Comparison of ENCODE assay signal across 8 cellular contexts in the genomic region with DNA sequence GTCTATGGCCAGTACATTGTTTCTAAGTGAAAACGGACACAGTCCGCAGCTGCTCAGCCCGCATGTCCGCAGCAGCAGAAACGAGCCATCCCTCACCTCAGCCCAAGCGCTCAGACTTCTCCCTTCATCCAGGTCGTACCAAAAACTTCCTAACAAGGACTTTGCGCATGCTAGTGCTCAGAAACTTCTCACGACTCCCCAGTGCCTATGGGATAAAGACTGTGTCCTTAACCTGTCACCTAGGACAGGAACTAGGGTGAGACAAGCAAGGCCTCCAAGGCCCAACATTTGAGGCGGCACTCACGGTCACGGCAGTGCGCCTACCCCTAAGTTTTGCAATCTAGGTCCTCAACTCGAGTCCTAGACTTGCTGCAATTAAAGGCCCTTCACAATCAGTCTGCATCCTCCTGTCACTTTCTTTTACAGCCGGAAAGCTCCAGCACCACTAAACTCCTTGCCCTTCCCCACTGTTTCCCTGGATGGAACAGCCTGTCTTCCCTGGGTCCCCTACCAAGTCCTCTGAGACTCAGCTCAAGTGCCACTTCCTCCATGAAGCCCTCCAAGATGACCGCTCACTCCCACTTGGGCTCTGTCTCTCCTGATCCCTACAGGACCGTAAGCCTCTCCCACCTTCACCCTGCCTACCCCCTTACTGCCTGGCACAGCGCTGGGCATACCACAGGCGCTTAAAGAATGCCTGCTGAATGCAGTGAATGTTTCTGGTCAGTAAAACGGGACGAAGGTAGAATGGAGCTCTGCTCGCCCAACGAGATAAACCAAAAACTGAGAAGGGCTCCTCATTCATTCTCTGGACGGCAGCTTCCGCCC. TPM values are rescaled to one million over a fixed set of nuclear protein-coding genes. Genes with fewer than 3 reads are reported as not detected.
DNase-seq lines count a peak whose midpoint lies in the region; ATAC-seq lines count a peak whose summit lies in the region.

No MANE protein-coding gene starts in this region.

- peaks cover 2% of the 10 kb centered on the region for H3K36me3 ChIP-seq in SJCRH30
- no peaks in the 10 kb centered on the region for H3K36me3 ChIP-seq in esophagus (ENCODE audit: control insufficient read depth in 2 of 2, insufficient read depth in 2 of 2, low read length in 1 of 2)
- H3K36me3 ChIP-seq in neuron (ENCODE audit: insufficient read depth, low read length), result no peaks in the 10 kb centered on the region

- peak overlapping the region; percentile 87 for H2AFZ ChIP-seq in neuron (ENCODE audit: low read depth, low read length)

- peaks cover 16% of the 10 kb centered on the region for H3K36me3 Mint-ChIP-seq in activated naive CD4-positive, alpha-beta T cell treated with anti-CD3 and anti-CD28 coated beads, Interleukin-2, amount 10 ng/mL, durations not matched to agents 7 days and 5 days

- H3K27me3 ChIP-seq in SJCRH30 (no peaks in the 10 kb centered on the region), esophagus (ENCODE audit: control insufficient read depth in 1 of 2, insufficient read depth in 2 of 2, low read length in 2 of 2) (no peaks in the 10 kb centered on the region), neuron (ENCODE audit: insufficient read depth, low read length) (no peaks in the 10 kb centered on the region)

- H3K27ac Mint-ChIP-seq in activated naive CD4-positive, alpha-beta T cell treated with anti-CD3 and anti-CD28 coated beads, Interleukin-2, amount 10 ng/mL, durations not matched to agents 7 days and 5 days, result peak overlapping the region; percentile 79

- H3K27ac ChIP-seq in SJCRH30, result peak overlapping the region; percentile 90
- peak overlapping the region in 1 of 2 donors; percentile 18 for H3K27ac ChIP-seq in esophagus (ENCODE audit: low read depth in 2 of 2, low read length in 1 of 2)

- DNase-seq in activated naive CD4-positive, alpha-beta T cell treated with anti-CD3 and anti-CD28 coated beads, Interleukin-2, amount 10 ng/mL, durations not matched to agents 7 days and 5 days, result no peak
- no peak for DNase-seq in activated naive CD4-positive, alpha-beta T cell treated with Interleukin-2 at 50 U/mL for 16 hours
- DNase-seq in SJCRH30 (peak; percentile 42 to 50), NCI-H2196 treated with DMSO at 0.1 percent for 48 hours (lab: John Stamatoyannopoulos, UW; ENCODE audit: unreplicated experiment) (no peak), NCI-H1048 (lab: John Stamatoyannopoulos, UW) (no peak)

- H3K27me3 Mint-ChIP-seq in activated naive CD4-positive, alpha-beta T cell treated with anti-CD3 and anti-CD28 coated beads, Interleukin-2, amount 10 ng/mL, durations not matched to agents 7 days and 5 days, result peaks cover 24% of the 10 kb centered on the region

- H3K9me3 ChIP-seq in SJCRH30 (replicated peaks), result no peaks in the 10 kb centered on the region
- no peaks in the 10 kb centered on the region for H3K9me3 ChIP-seq in esophagus (ENCODE audit: control insufficient read depth in 2 of 2, insufficient read depth in 1 of 2, low read depth in 1 of 2, low read length in 1 of 2)
- H3K9me3 ChIP-seq in neuron (ENCODE audit: low read length), result no peaks in the 10 kb centered on the region

- peak overlapping the region; percentile 90 for H3K4me3 Mint-ChIP-seq in activated naive CD4-positive, alpha-beta T cell treated with anti-CD3 and anti-CD28 coated beads, Interleukin-2, amount 10 ng/mL, durations not matched to agents 7 days and 5 days

- 32 to 33% methylated on average over 25 of the region's 25 CpGs for WGBS in esophagus, 2 donors

- H3K4me1 ChIP-seq in SJCRH30, result peaks cover 10% of the 10 kb centered on the region; the same call in 1 of the 2 replicates
- H3K4me1 ChIP-seq in esophagus (ENCODE audit: control insufficient read depth in 2 of 2, insufficient read depth in 2 of 2, low read length in 1 of 2), result peaks cover 3 to 12% of the 10 kb centered on the region in 2 donors
- H3K4me1 ChIP-seq in neuron (ENCODE audit: insufficient read depth, low read length), result peaks cover 16% of the 10 kb centered on the region

- CTCF ChIA-PET in activated naive CD4-positive, alpha-beta T cell treated with anti-CD3 and anti-CD28 coated beads, Interleukin-2, amount 10 ng/mL, durations not matched to agents 7 days and 5 days (lab: Charles Lee), result interaction anchor here (0.6 to 1.6 kb wide), 5 partner anchors 17 to 353 kb away, joined by 3 to 6 read pairs (median 3); no protein-coding TSS in a partner anchor

- H3K4me3 ChIP-seq in SJCRH30, result peak overlapping the region; percentile 99
- peak overlapping the region; percentile 83 to 93 for H3K4me3 ChIP-seq in esophagus (ENCODE audit: low read depth in 1 of 2, low read length in 2 of 2)
- peak overlapping the region; percentile 86 for H3K4me3 ChIP-seq in neuron (ENCODE audit: low read length)

- H3K9me3 Mint-ChIP-seq in activated naive CD4-positive, alpha-beta T cell treated with anti-CD3 and anti-CD28 coated beads, Interleukin-2, amount 10 ng/mL, durations not matched to agents 7 days and 5 days, result no peaks in the 10 kb centered on the region

- peaks cover 48% of the 10 kb centered on the region for H3K4me1 Mint-ChIP-seq in activated naive CD4-positive, alpha-beta T cell treated with anti-CD3 and anti-CD28 coated beads, Interleukin-2, amount 10 ng/mL, durations not matched to agents 7 days and 5 days

- no peak for ATAC-seq in HG02870 (IDR thresholded peaks at IDR 0.05; ENCODE audit: unreplicated experiment)

RNA-seq across cellular contexts. Expression of a gene that starts 1.2 kb away (rescaled TPM):
- total RNA-seq in SJCRH30 (2014; rRNA removed; shearing (Covaris generic)), result 62.2 and 82.7 TPM in 2 replicates
- polyA plus RNA-seq in esophagus, result 10 to 100 TPM; 17.8 to 23.5 TPM

RNA-seq across cellular contexts. Expression of a gene that starts 23.2 kb away (rescaled TPM):
- 5.0 and 7.5 TPM in 2 replicates for total RNA-seq in SJCRH30 (2014; rRNA removed; shearing (Covaris generic))
- polyA plus RNA-seq in esophagus, result 10 to 100 TPM in 1 of 2 donors, 1 to 10 TPM in 1; 5.0 to 11.2 TPM

RNA-seq across cellular contexts. Expression of a gene that starts 49.2 kb away (rescaled TPM):
- 63.3 and 67.0 TPM in 2 replicates for total RNA-seq in SJCRH30 (2014; rRNA removed; shearing (Covaris generic))
- polyA plus RNA-seq in esophagus, result 10 to 100 TPM in 1 of 2 donors, 1 to 10 TPM in 1; 9.5 to 12.5 TPM

Comparison
In these comparisons a context has a peak if more than half of its experiments do, and no peak if none do; other contexts are left out.
1. DNase-seq: peak in SJCRH30 (2 of 2); none in activated naive CD4-positive, alpha-beta T cell treated with anti-CD3 and anti-CD28 coated beads, Interleukin-2, amount 10 ng/mL, durations not matched to agents 7 days and 5 days (single experiment), activated naive CD4-positive, alpha-beta T cell treated with Interleukin-2 at 50 U/mL for 16 hours (single experiment), NCI-H2196 treated with DMSO at 0.1 percent for 48 hours (single experiment) and NCI-H1048 (single experiment).
2. Peak in every context shown above with its lines, with median percentiles within 50 percentile points of each other: H3K4me3 ChIP-seq.